ENCODE assay signal across 37 cellular contexts in genomic region chr11:124327775-124328174, GRCh38. TPM values are rescaled to one million over a fixed set of nuclear protein-coding genes. Genes with fewer than 3 reads are reported as not detected.
"Had no signal": no experiment of that assay in that cellular context is flagged by ENCODE, and none has a peak within 500 bp of the region (broad histone marks: within the 10 kb centered on the region; RNA-seq: fewer than 3 reads in every experiment).

No MANE protein-coding gene starts in this region.

- H3K4me3 Mint-ChIP-seq: activated CD4-positive, alpha-beta memory T cell treated with anti-CD3 and anti-CD28 coated beads, Interleukin-2, amount 10 ng/mL, durations not matched to agents 7 days and 5 days; activated CD4-positive, alpha-beta T cell treated with anti-CD3 and anti-CD28 coated beads for 36 hours; activated CD4-positive, alpha-beta T cell treated with anti-CD3 and anti-CD28 coated beads, Interleukin-2, amount 10 ng/mL, durations not matched to agents 7 days and 5 days; activated CD8-positive, alpha-beta memory T cell treated with anti-CD3 and anti-CD28 coated beads, Interleukin-2, amount 10 ng/mL, durations not matched to agents 7 days and 5 days; activated CD8-positive, alpha-beta T cell treated with anti-CD3 and anti-CD28 coated beads, Interleukin-2, amount 10 ng/mL, durations not matched to agents 7 days and 5 days; activated naive CD4-positive, alpha-beta T cell treated with anti-CD3 and anti-CD28 coated beads, Interleukin-2, amount 10 ng/mL, durations not matched to agents 7 days and 5 days; activated naive CD4-positive, alpha-beta T cell treated with anti-CD3 and anti-CD28 coated beads, Interleukin-2, amount 50 U/mL, for 24 hours; activated naive CD8-positive, alpha-beta T cell; activated naive CD8-positive, alpha-beta T cell treated with anti-CD3 and anti-CD28 coated beads, Interleukin-2, amount 10 ng/mL, durations not matched to agents 7 days and 5 days; activated naive CD8-positive, alpha-beta T cell treated with anti-CD3 and anti-CD28 coated beads, Interleukin-2, amount 50 U/mL, for 24 hours; activated T-cell treated with anti-CD3 and anti-CD28 coated beads, Interleukin-2, amount 50 U/mL, for 24 hours; brain; T-helper 2 cell treated with Interferon-gamma antibody and Interleukin-4, amounts not matched to agents 5 μg/mL and 100 μg/mL, for 36 hours had no signal

- ATAC-seq: activated CD4-positive, alpha-beta T cell treated with anti-CD3 and anti-CD28 coated beads for 36 hours; activated CD4-positive, CD25-positive, alpha-beta regulatory T cell treated with anti-CD3 and anti-CD28 coated beads, Interleukin-2, amount 50 U/mL, for 24 hours; activated CD8-positive, alpha-beta memory T cell treated with anti-CD3 and anti-CD28 coated beads, Interleukin-2, amount 10 ng/mL, durations not matched to agents 7 days and 5 days; activated CD8-positive, alpha-beta T cell treated with anti-CD3 and anti-CD28 coated beads, Interleukin-2, amount 10 ng/mL, durations not matched to agents 7 days and 5 days; activated naive CD8-positive, alpha-beta T cell treated with anti-CD3 and anti-CD28 coated beads, Interleukin-2, amount 50 U/mL, for 24 hours had no signal

- H3K4me3 ChIP-seq: ascending aorta, colonic mucosa had no signal

- H3K36me3 ChIP-seq: ascending aorta, colonic mucosa had no signal

- H3K4me1 ChIP-seq: ascending aorta, colonic mucosa had no signal

- H3K27me3 ChIP-seq: ascending aorta, colonic mucosa had no signal

- DNase-seq: activated CD4-positive, alpha-beta memory T cell treated with anti-CD3 and anti-CD28 coated beads, Interleukin-2, amount 10 ng/mL, durations not matched to agents 7 days and 5 days; activated CD4-positive, alpha-beta T cell treated with anti-CD3 and anti-CD28 coated beads for 1 hour; activated CD4-positive, alpha-beta T cell treated with anti-CD3 and anti-CD28 coated beads for 36 hours; activated CD4-positive, alpha-beta T cell treated with anti-CD3 and anti-CD28 coated beads for 48 hours; activated CD4-positive, alpha-beta T cell treated with anti-CD3 and anti-CD28 coated beads, Interleukin-2, amount 10 ng/mL, durations not matched to agents 7 days and 5 days; activated CD4-positive, alpha-beta T cell treated with anti-CD3 and anti-CD28 coated beads, Interleukin-2, amount 50 U/mL, for 48 hours; activated CD4-positive, CD25-positive, alpha-beta regulatory T cell; activated CD8-positive, alpha-beta memory T cell treated with anti-CD3 and anti-CD28 coated beads for 24 hours; activated CD8-positive, alpha-beta memory T cell treated with anti-CD3 and anti-CD28 coated beads, Interleukin-2, amount 10 ng/mL, durations not matched to agents 7 days and 5 days; activated CD8-positive, alpha-beta memory T cell treated with anti-CD3 and anti-CD28 coated beads, Interleukin-2, amount 50 U/mL, for 48 hours; activated CD8-positive, alpha-beta T cell treated with anti-CD3 and anti-CD28 coated beads, Interleukin-2, amount 10 ng/mL, durations not matched to agents 7 days and 5 days; activated effector memory CD4-positive, alpha-beta T cell treated with Interleukin-2 at 50 U/mL for 16 hours; activated gamma-delta T cell; activated naive CD4-positive, alpha-beta T cell treated with anti-CD3 and anti-CD28 coated beads, Interleukin-2, amount 10 ng/mL, durations not matched to agents 7 days and 5 days; activated naive CD4-positive, alpha-beta T cell treated with Interleukin-2 at 50 U/mL for 16 hours; activated naive CD8-positive, alpha-beta T cell treated with anti-CD3 and anti-CD28 coated beads, Interleukin-2, amount 10 ng/mL, durations not matched to agents 7 days and 5 days; activated naive CD8-positive, alpha-beta T cell treated with anti-CD3 and anti-CD28 coated beads, Interleukin-2, amount 50 U/mL, for 24 hours; activated T-cell treated with anti-CD3 and anti-CD28 coated beads, Interleukin-2, amount 50 U/mL, for 24 hours; activated T-cell treated with anti-CD3 and anti-CD28 coated beads, Interleukin-2, amount 50 U/mL, for 48 hours; amygdala; anterior cingulate cortex; central memory CD4-positive, alpha-beta T cell; colonic mucosa; T-helper 2 cell; T-helper 9 cell had no signal

- H3K36me3 Mint-ChIP-seq: activated CD8-positive, alpha-beta memory T cell treated with anti-CD3 and anti-CD28 coated beads, Interleukin-2, amount 10 ng/mL, durations not matched to agents 7 days and 5 days; activated naive CD4-positive, alpha-beta T cell treated with anti-CD3 and anti-CD28 coated beads, Interleukin-2, amount 10 ng/mL, durations not matched to agents 7 days and 5 days; activated naive CD4-positive, alpha-beta T cell treated with anti-CD3 and anti-CD28 coated beads, Interleukin-2, amount 50 U/mL, for 24 hours; activated naive CD8-positive, alpha-beta T cell; activated naive CD8-positive, alpha-beta T cell treated with anti-CD3 and anti-CD28 coated beads, Interleukin-2, amount 10 ng/mL, durations not matched to agents 7 days and 5 days; brain had no signal

- H3K27ac ChIP-seq: ascending aorta, colonic mucosa, VCaP had no signal

- H3K9me3 Mint-ChIP-seq: activated CD4-positive, alpha-beta memory T cell treated with anti-CD3 and anti-CD28 coated beads, Interleukin-2, amount 10 ng/mL, durations not matched to agents 7 days and 5 days; activated CD4-positive, alpha-beta T cell treated with anti-CD3 and anti-CD28 coated beads, Interleukin-2, amount 10 ng/mL, durations not matched to agents 7 days and 5 days; activated naive CD4-positive, alpha-beta T cell treated with anti-CD3 and anti-CD28 coated beads, Interleukin-2, amount 10 ng/mL, durations not matched to agents 7 days and 5 days; activated naive CD4-positive, alpha-beta T cell treated with anti-CD3 and anti-CD28 coated beads, Interleukin-2, amount 50 U/mL, for 24 hours; activated naive CD8-positive, alpha-beta T cell treated with anti-CD3 and anti-CD28 coated beads, Interleukin-2, amount 10 ng/mL, durations not matched to agents 7 days and 5 days; activated naive CD8-positive, alpha-beta T cell treated with anti-CD3 and anti-CD28 coated beads, Interleukin-2, amount 50 U/mL, for 24 hours; activated T-cell treated with anti-CD3 and anti-CD28 coated beads, Interleukin-2, amount 50 U/mL, for 24 hours; activated T-helper 2 cell treated with anti-CD3 and anti-CD28 coated beads, Interferon-gamma antibody, Interleukin-2, Interleukin-4, amounts not matched to agents 10 μg/mL and 5 μg/mL and 100 μg/mL, durations not matched to agents 14 hours and 24 hours and 36 hours; brain; T-helper 2 cell treated with Interferon-gamma antibody and Interleukin-4, amounts not matched to agents 5 μg/mL and 100 μg/mL, for 36 hours had no signal

- H3K27ac Mint-ChIP-seq: activated CD4-positive, alpha-beta memory T cell treated with anti-CD3 and anti-CD28 coated beads, Interleukin-2, amount 10 ng/mL, durations not matched to agents 7 days and 5 days; activated CD4-positive, alpha-beta T cell treated with anti-CD3 and anti-CD28 coated beads for 36 hours; activated CD4-positive, alpha-beta T cell treated with anti-CD3 and anti-CD28 coated beads, Interleukin-2, amount 10 ng/mL, durations not matched to agents 7 days and 5 days; activated CD8-positive, alpha-beta memory T cell treated with anti-CD3 and anti-CD28 coated beads, Interleukin-2, amount 10 ng/mL, durations not matched to agents 7 days and 5 days; activated CD8-positive, alpha-beta T cell treated with anti-CD3 and anti-CD28 coated beads, Interleukin-2, amount 10 ng/mL, durations not matched to agents 7 days and 5 days; activated naive CD4-positive, alpha-beta T cell treated with anti-CD3 and anti-CD28 coated beads, Interleukin-2, amount 10 ng/mL, durations not matched to agents 7 days and 5 days; activated naive CD4-positive, alpha-beta T cell treated with anti-CD3 and anti-CD28 coated beads, Interleukin-2, amount 50 U/mL, for 24 hours; activated naive CD8-positive, alpha-beta T cell; activated naive CD8-positive, alpha-beta T cell treated with anti-CD3 and anti-CD28 coated beads, Interleukin-2, amount 10 ng/mL, durations not matched to agents 7 days and 5 days; activated naive CD8-positive, alpha-beta T cell treated with anti-CD3 and anti-CD28 coated beads, Interleukin-2, amount 50 U/mL, for 24 hours; activated T-cell treated with anti-CD3 and anti-CD28 coated beads, Interleukin-2, amount 50 U/mL, for 24 hours; activated T-helper 2 cell treated with anti-CD3 and anti-CD28 coated beads, Interferon-gamma antibody, Interleukin-2, Interleukin-4, amounts not matched to agents 10 μg/mL and 5 μg/mL and 100 μg/mL, durations not matched to agents 14 hours and 24 hours and 36 hours; brain; T-helper 2 cell treated with Interferon-gamma antibody and Interleukin-4, amounts not matched to agents 5 μg/mL and 100 μg/mL, for 36 hours had no signal

- FAIRE-seq: TTC549 had no signal

- H3K27me3 Mint-ChIP-seq: activated CD8-positive, alpha-beta memory T cell treated with anti-CD3 and anti-CD28 coated beads, Interleukin-2, amount 10 ng/mL, durations not matched to agents 7 days and 5 days; activated naive CD4-positive, alpha-beta T cell treated with anti-CD3 and anti-CD28 coated beads, Interleukin-2, amount 10 ng/mL, durations not matched to agents 7 days and 5 days had no signal

- H3K4me1 Mint-ChIP-seq: activated CD4-positive, alpha-beta memory T cell treated with anti-CD3 and anti-CD28 coated beads, Interleukin-2, amount 10 ng/mL, durations not matched to agents 7 days and 5 days; activated CD4-positive, alpha-beta T cell treated with anti-CD3 and anti-CD28 coated beads for 36 hours; activated naive CD4-positive, alpha-beta T cell treated with anti-CD3 and anti-CD28 coated beads, Interleukin-2, amount 50 U/mL, for 24 hours; brain had no signal

RNA-seq across cellular contexts. Expression of gene OR8D2, which starts 7.8 kb away (rescaled TPM):
- total RNA-seq: activated CD4-positive, alpha-beta memory T cell treated with anti-CD3 and anti-CD28 coated beads, Interleukin-2, amount 10 ng/mL, durations not matched to agents 7 days and 5 days; activated CD4-positive, alpha-beta T cell treated with anti-CD3 and anti-CD28 coated beads for 36 hours; activated CD4-positive, alpha-beta T cell treated with anti-CD3 and anti-CD28 coated beads, Interleukin-2, amount 10 ng/mL, durations not matched to agents 7 days and 5 days; activated CD8-positive, alpha-beta memory T cell treated with anti-CD3 and anti-CD28 coated beads, Interleukin-2, amount 10 ng/mL, durations not matched to agents 7 days and 5 days; activated CD8-positive, alpha-beta T cell treated with anti-CD3 and anti-CD28 coated beads, Interleukin-2, amount 10 ng/mL, durations not matched to agents 7 days and 5 days; activated naive CD8-positive, alpha-beta T cell treated with anti-CD3 and anti-CD28 coated beads, Interleukin-2, amount 10 ng/mL, durations not matched to agents 7 days and 5 days; activated T-helper 2 cell treated with anti-CD3 and anti-CD28 coated beads, Interferon-gamma antibody, Interleukin-2, Interleukin-4, amounts not matched to agents 10 μg/mL and 5 μg/mL and 100 μg/mL, durations not matched to agents 14 hours and 24 hours and 36 hours; ascending aorta; cardiac septum; cerebellum; colonic mucosa had no signal
- polyA plus RNA-seq: adipose tissue had no signal

RNA-seq across cellular contexts. Expression of gene OR8D1, which starts 14.0 kb away (rescaled TPM):
- total RNA-seq: activated CD4-positive, alpha-beta memory T cell treated with anti-CD3 and anti-CD28 coated beads, Interleukin-2, amount 10 ng/mL, durations not matched to agents 7 days and 5 days; activated CD4-positive, alpha-beta T cell treated with anti-CD3 and anti-CD28 coated beads for 36 hours; activated CD4-positive, alpha-beta T cell treated with anti-CD3 and anti-CD28 coated beads, Interleukin-2, amount 10 ng/mL, durations not matched to agents 7 days and 5 days; activated CD8-positive, alpha-beta memory T cell treated with anti-CD3 and anti-CD28 coated beads, Interleukin-2, amount 10 ng/mL, durations not matched to agents 7 days and 5 days; activated CD8-positive, alpha-beta T cell treated with anti-CD3 and anti-CD28 coated beads, Interleukin-2, amount 10 ng/mL, durations not matched to agents 7 days and 5 days; activated naive CD8-positive, alpha-beta T cell treated with anti-CD3 and anti-CD28 coated beads, Interleukin-2, amount 10 ng/mL, durations not matched to agents 7 days and 5 days; activated T-helper 2 cell treated with anti-CD3 and anti-CD28 coated beads, Interferon-gamma antibody, Interleukin-2, Interleukin-4, amounts not matched to agents 10 μg/mL and 5 μg/mL and 100 μg/mL, durations not matched to agents 14 hours and 24 hours and 36 hours; ascending aorta; cardiac septum; cerebellum; colonic mucosa had no signal
- polyA plus RNA-seq: adipose tissue had no signal

RNA-seq across cellular contexts. Expression of gene OR8B2, which starts 56.5 kb away (rescaled TPM):
- total RNA-seq: activated CD4-positive, alpha-beta memory T cell treated with anti-CD3 and anti-CD28 coated beads, Interleukin-2, amount 10 ng/mL, durations not matched to agents 7 days and 5 days; activated CD4-positive, alpha-beta T cell treated with anti-CD3 and anti-CD28 coated beads for 36 hours; activated CD4-positive, alpha-beta T cell treated with anti-CD3 and anti-CD28 coated beads, Interleukin-2, amount 10 ng/mL, durations not matched to agents 7 days and 5 days; activated CD8-positive, alpha-beta memory T cell treated with anti-CD3 and anti-CD28 coated beads, Interleukin-2, amount 10 ng/mL, durations not matched to agents 7 days and 5 days; activated CD8-positive, alpha-beta T cell treated with anti-CD3 and anti-CD28 coated beads, Interleukin-2, amount 10 ng/mL, durations not matched to agents 7 days and 5 days; activated naive CD8-positive, alpha-beta T cell treated with anti-CD3 and anti-CD28 coated beads, Interleukin-2, amount 10 ng/mL, durations not matched to agents 7 days and 5 days; activated T-helper 2 cell treated with anti-CD3 and anti-CD28 coated beads, Interferon-gamma antibody, Interleukin-2, Interleukin-4, amounts not matched to agents 10 μg/mL and 5 μg/mL and 100 μg/mL, durations not matched to agents 14 hours and 24 hours and 36 hours; ascending aorta; cardiac septum; cerebellum; colonic mucosa had no signal
- polyA plus RNA-seq: adipose tissue had no signal
